In genomic region chr15:89845305-89845893, GRCh38 we compare ENCODE assay signal across 12 cellular contexts. TPM values are rescaled to one million over a fixed set of nuclear protein-coding genes. Genes with fewer than 3 reads are reported as not detected.
A peak's percentile ranks its signal among the peaks of the same experiment; 100 is the strongest.
DNase-seq lines count a peak whose midpoint lies in the region; ATAC-seq, FAIRE-seq and TF ChIP-seq lines count a peak whose summit lies in the region.
"Had no signal": no experiment of that assay in that cellular context is flagged by ENCODE, and none has a peak within 500 bp of the region (broad histone marks: within the 10 kb centered on the region; RNA-seq: fewer than 3 reads in every experiment).

No MANE protein-coding gene starts in this region.

- SMC1A ChIA-PET in GM12878 (lab: Charles Lee; ENCODE audit: uncharacterized antibody, unreplicated experiment), result no interaction called here

- no peak for DNase-seq in activated T-cell treated with anti-CD3 and anti-CD28 coated beads, Interleukin-2, amount 50 U/mL, for 72 hours
- no peak for DNase-seq in activated T-cell treated with anti-CD3 and anti-CD28 coated beads, Interleukin-2, amount 50 U/mL, for 1 hour
- DNase-seq in GM12878 (ENCODE audit: low read depth, low spot score) (no peak), left colon (no peak), urothelium cell line (ENCODE audit: low spot score) (peak; percentile 85), NCI-H2029 treated with DMSO at 0.1 percent for 48 hours (lab: John Stamatoyannopoulos, UW) (no peak), DMS 273 treated with DMSO at 0.1 percent for 48 hours (lab: John Stamatoyannopoulos, UW) (no peak)
- DNase-seq: activated CD8-positive, alpha-beta T cell treated with anti-CD3 and anti-CD28 coated beads, Interleukin-2, amount 10 ng/mL, durations not matched to agents 7 days and 5 days; NCI-H510A treated with DMSO at 0.1 percent for 48 hours had no signal

- H3K9me3 Mint-ChIP-seq in activated T-cell treated with anti-CD3 and anti-CD28 coated beads, Interleukin-2, amount 50 U/mL, for 72 hours, result no peaks in the 10 kb centered on the region
- H3K9me3 Mint-ChIP-seq: natural killer cell treated with Interleukin-12 subunit alpha and Interleukin-12 subunit beta and Interleukin-15 and Interleukin-18, amount 100 ng/mL, for 72 hours had no signal

- TF ChIP-seq POLR2A in GM12878 (IDR thresholded peaks at IDR 0.05; ENCODE audit: low read depth, low read length), result no peak

- no peaks in the 10 kb centered on the region for H3K27me3 Mint-ChIP-seq in activated T-cell treated with anti-CD3 and anti-CD28 coated beads, Interleukin-2, amount 50 U/mL, for 72 hours (ENCODE audit: low read depth)
- H3K27me3 Mint-ChIP-seq: natural killer cell treated with Interleukin-12 subunit alpha and Interleukin-12 subunit beta and Interleukin-15 and Interleukin-18, amount 100 ng/mL, for 72 hours had no signal

- WGBS in GM12878 (ENCODE audit: insufficient coverage, insufficient replicate concordance, low lambda C conversion rate, missing lambda C conversion rate), result 58% methylated on average over 5 of the region's 5 CpGs

- H3K4me3 Mint-ChIP-seq in activated T-cell treated with anti-CD3 and anti-CD28 coated beads, Interleukin-2, amount 50 U/mL, for 72 hours, result no peak overlapping the region
- H3K4me3 Mint-ChIP-seq: activated CD8-positive, alpha-beta T cell treated with anti-CD3 and anti-CD28 coated beads, Interleukin-2, amount 10 ng/mL, durations not matched to agents 7 days and 5 days; natural killer cell treated with Interleukin-12 subunit alpha and Interleukin-12 subunit beta and Interleukin-15 and Interleukin-18, amount 100 ng/mL, for 72 hours had no signal

- no peak for TF ChIP-seq CTCF in GM12878 (IDR thresholded peaks at IDR 0.05 in 2 of 3, conservative IDR thresholded peaks at IDR 0.05 in 1 of 3; ENCODE audit: control insufficient read depth in 2 of 3, extremely low read depth in 1 of 3, insufficient read depth in 1 of 3, low read depth in 3 of 3, low read length in 3 of 3)

- no peaks in the 10 kb centered on the region for H3K4me1 Mint-ChIP-seq in activated T-cell treated with anti-CD3 and anti-CD28 coated beads, Interleukin-2, amount 50 U/mL, for 72 hours (ENCODE audit: low read depth)

- no peak for TF ChIP-seq RAD21 in GM12878 (IDR thresholded peaks at IDR 0.05; ENCODE audit: insufficient read depth, low read depth, low read length)

- no peak for ATAC-seq in activated T-cell treated with anti-CD3 and anti-CD28 coated beads, Interleukin-2, amount 50 U/mL, for 72 hours (replicated peaks in 1 of 2)
- ATAC-seq in GM12878 (no peak), left colon (peak; percentile 55), GM18873 (IDR thresholded peaks at IDR 0.05; ENCODE audit: low FRiP score, unreplicated experiment) (no peak)
- ATAC-seq: activated CD8-positive, alpha-beta T cell treated with anti-CD3 and anti-CD28 coated beads, Interleukin-2, amount 10 ng/mL, durations not matched to agents 7 days and 5 days; natural killer cell treated with Interleukin-12 subunit alpha and Interleukin-12 subunit beta and Interleukin-15 and Interleukin-18, amount 100 ng/mL, for 72 hours had no signal

- H3K27ac ChIP-seq in GM12878 (ENCODE audit: control insufficient read depth, insufficient read depth), result peak overlapping the region; percentile 13; the same call in 1 of the 2 replicates

- H4K20me1 ChIP-seq in GM12878 (ENCODE audit: control insufficient read depth, insufficient read depth), result no peaks in the 10 kb centered on the region

- H3K27me3 ChIP-seq in GM12878 (replicated peaks in 1 of 2; ENCODE audit: control insufficient read depth in 2 of 2, insufficient read depth in 2 of 2, low read length in 1 of 2), result no peaks in the 10 kb centered on the region

- H3K9me3 ChIP-seq in GM12878 (replicated peaks; ENCODE audit: control insufficient read depth, insufficient read depth, low read length), result no peaks in the 10 kb centered on the region

- FAIRE-seq in GM12878 (lab: Jason Lieb, UNC), result no peak
- FAIRE-seq in urothelium cell line (lab: Jason Lieb, UNC), result no peak

- CTCF ChIA-PET in GM12878 (lab: Yijun Ruan, JAX), result interaction anchor here (1.3 kb wide), 1 partner anchor 30 kb away, joined by 4 read pairs; no protein-coding TSS in a partner anchor

- peak overlapping the region; percentile 5; the same call in 1 of the 2 replicates for H3K4me2 ChIP-seq in GM12878 (ENCODE audit: control insufficient read depth, insufficient read depth)

- no peaks in the 10 kb centered on the region for H3K36me3 Mint-ChIP-seq in activated T-cell treated with anti-CD3 and anti-CD28 coated beads, Interleukin-2, amount 50 U/mL, for 72 hours (ENCODE audit: insufficient read depth in 2 of 2)
- H3K36me3 Mint-ChIP-seq: natural killer cell treated with Interleukin-12 subunit alpha and Interleukin-12 subunit beta and Interleukin-15 and Interleukin-18, amount 100 ng/mL, for 72 hours had no signal

- in situ Hi-C loops in GM12878 (cut with MboI), result no loop called here

- no peak overlapping the region for H3K9ac ChIP-seq in GM12878 (ENCODE audit: control insufficient read depth, insufficient read depth, low read length)

- H3K4me1 ChIP-seq in GM12878 (ENCODE audit: control insufficient read depth, insufficient read depth, low read length), result peaks cover 35% of the 10 kb centered on the region

- RAD21 ChIA-PET in GM12878 (lab: Charles Lee; ENCODE audit: unreplicated experiment), result no interaction called here

- POLR2A ChIA-PET in GM12878 (lab: Charles Lee), result no interaction called here

- H3K27ac Mint-ChIP-seq in activated T-cell treated with anti-CD3 and anti-CD28 coated beads, Interleukin-2, amount 50 U/mL, for 72 hours, result peak overlapping the region; percentile 7
- H3K27ac Mint-ChIP-seq: activated CD8-positive, alpha-beta T cell treated with anti-CD3 and anti-CD28 coated beads, Interleukin-2, amount 10 ng/mL, durations not matched to agents 7 days and 5 days; natural killer cell treated with Interleukin-12 subunit alpha and Interleukin-12 subunit beta and Interleukin-15 and Interleukin-18, amount 100 ng/mL, for 72 hours had no signal

- BruUV-seq in GM12878 (replicated peaks; lab: Mats Ljungman, UMichigan), result no TSS peak

- intact Hi-C loops in GM12878 (cut with micrococcal nuclease; ENCODE audit: unreplicated experiment), result no loop called here
- intact Hi-C loops in left colon (cut with DNase I, micrococcal nuclease), result no loop called here

- no peak overlapping the region for H3K4me3 ChIP-seq in GM12878
- H3K4me3 ChIP-seq: coronary artery had no signal

- no peaks in the 10 kb centered on the region for H3K79me2 ChIP-seq in GM12878 (ENCODE audit: control insufficient read depth, insufficient read depth, low read length)

- H3K36me3 ChIP-seq in GM12878 (ENCODE audit: control insufficient read depth in 2 of 2, insufficient read depth in 2 of 2, low read length in 1 of 2), result no peaks in the 10 kb centered on the region

- TF ChIP-seq EP300 in GM12878 (IDR thresholded peaks at IDR 0.05; ENCODE audit: borderline replicate concordance in 1 of 2, control insufficient read depth in 1 of 2, low read depth in 2 of 2, low read length in 2 of 2), result no peak

- H2AFZ ChIP-seq in GM12878 (ENCODE audit: control insufficient read depth, low read depth, low read length), result no peak overlapping the region

TF ChIP-seq in GM12878, 131 proteins besides CTCF, POLR2A, EP300 and RAD21:
- 0 out of 2 replicates have a peak, but pooled peaks have one; percentile 9 for TF ChIP-seq RUNX3 (IDR thresholded peaks at IDR 0.05; ENCODE audit: low read length)
- no peak for TF ChIP-seq ZNF274 (IDR thresholded peaks at IDR 0.05; ENCODE audit: insufficient read depth, insufficient read length)

RNA-seq across cellular contexts. Expression of gene ANPEP, which starts 30.7 kb away (rescaled TPM):
- under 1 TPM; 0.28 to 0.43 TPM for total RNA-seq in activated T-cell treated with anti-CD3 and anti-CD28 coated beads, Interleukin-2, amount 50 U/mL, for 72 hours
- 0.73 TPM in 1 of 2 replicates, not detected in the other for total RNA-seq in GM12878 (2013; cell fraction: nucleolus; rRNA removed)
- not detected in 2 replicates for total RNA-seq in GM12878 (2014; rRNA removed)
- not detected in 2 replicates for total RNA-seq in GM12878 (2014; rRNA removed; fragmentation: Illumina TruSeq; extraction: Trizol)
- total RNA-seq in GM12878 (2021), result 0.58 and 0.87 TPM in 2 replicates
- not detected for polyA plus RNA-seq in GM12878 (2011; ENCODE audit: low read depth)
- polyA plus RNA-seq in GM12878 (2011; rRNA removed), result not detected in 2 replicates
- polyA plus RNA-seq in GM12878 (2011; cell fraction: cytosol; rRNA removed), result not detected in 2 replicates
- 0.04 TPM in 1 of 2 replicates, not detected in the other for polyA plus RNA-seq in GM12878 (2011; cell fraction: nucleus; rRNA removed)
- not detected in 2 replicates for polyA plus RNA-seq in GM12878 (2012)
- polyA plus RNA-seq in GM12878 (2014; fragmentation: Illumina TruSeq; extraction: Trizol), result 0.05 and 0.18 TPM in 2 replicates
- not detected for polyA plus RNA-seq in GM12878 (2014; fragmentation: Nextera tagmentation; extraction: Ambion mirVana)
- not detected in 2 replicates for polyA plus RNA-seq in GM12878 (2014; rRNA removed)
- under 1 TPM; 0.19 to 0.24 TPM for polyA plus RNA-seq in GM12878 (2016; fragmentation: Nextera tagmentation; extraction: Ambion mirVana)
- not detected in 2 replicates for polyA minus RNA-seq in GM12878 (2011; rRNA and poly(A)+ RNA removed)
- polyA minus RNA-seq in GM12878 (2011; cell fraction: cytosol; rRNA and poly(A)+ RNA removed), result not detected in 2 replicates
- not detected in 2 replicates for polyA minus RNA-seq in GM12878 (2011; cell fraction: nucleus; rRNA and poly(A)+ RNA removed)
- 100 to 1,000 TPM; 439 to 623 TPM for total RNA-seq in left colon

RNA-seq across cellular contexts. Expression of gene AP3S2, which starts 48.4 kb away (rescaled TPM):
- total RNA-seq in activated T-cell treated with anti-CD3 and anti-CD28 coated beads, Interleukin-2, amount 50 U/mL, for 72 hours, result 10 to 100 TPM; 28.5 to 40.2 TPM
- 80.5 and 89.8 TPM in 2 replicates for total RNA-seq in GM12878 (2013; cell fraction: nucleolus; rRNA removed)
- total RNA-seq in GM12878 (2014; rRNA removed) (23.4 and 27.1 TPM in 2 replicates), GM12878 (2014; rRNA removed; fragmentation: Illumina TruSeq; extraction: Trizol) (42.2 and 43.6 TPM in 2 replicates), GM12878 (2021) (22.3 and 24.7 TPM in 2 replicates), left colon (10 to 100 TPM; 54.0 to 59.3 TPM)
- 11.7 TPM for polyA plus RNA-seq in GM12878 (2011; ENCODE audit: low read depth)
- polyA plus RNA-seq in GM12878 (2011; rRNA removed) (25.8 and 49.0 TPM in 2 replicates), GM12878 (2014; fragmentation: Illumina TruSeq; extraction: Trizol) (28.3 and 28.8 TPM in 2 replicates), GM12878 (2014; fragmentation: Nextera tagmentation; extraction: Ambion mirVana) (10 to 100 TPM; 10.0 to 13.1 TPM), GM12878 (2014; rRNA removed) (18.3 and 33.7 TPM in 2 replicates), GM12878 (2016; fragmentation: Nextera tagmentation; extraction: Ambion mirVana) (10 to 100 TPM; 21.6 to 26.1 TPM)
- polyA plus RNA-seq in GM12878 (2011; cell fraction: cytosol; rRNA removed), result 13.0 and 16.4 TPM in 2 replicates
- 8.7 and 12.3 TPM in 2 replicates for polyA plus RNA-seq in GM12878 (2011; cell fraction: nucleus; rRNA removed)
- polyA plus RNA-seq in GM12878 (2012), result 13.6 and 19.6 TPM in 2 replicates
- polyA minus RNA-seq in GM12878 (2011; rRNA and poly(A)+ RNA removed), result 38.0 and 52.5 TPM in 2 replicates
- 9.2 and 11.1 TPM in 2 replicates for polyA minus RNA-seq in GM12878 (2011; cell fraction: cytosol; rRNA and poly(A)+ RNA removed)
- polyA minus RNA-seq in GM12878 (2011; cell fraction: nucleus; rRNA and poly(A)+ RNA removed), result 19.3 and 31.9 TPM in 2 replicates

Comparison
In these comparisons a context has a peak if more than half of its experiments do, and no peak if none do; other contexts are left out.
1. RNA of gene ANPEP, which starts 30.7 kb away (total RNA-seq): 439 to 623 TPM in left colon; 0.28 to 0.43 TPM in activated T-cell treated with anti-CD3 and anti-CD28 coated beads, Interleukin-2, amount 50 U/mL, for 72 hours and 0.58 to 0.87 TPM in GM12878; every median in the first group is over 100 times any median in the second.